In the genomic region with DNA sequence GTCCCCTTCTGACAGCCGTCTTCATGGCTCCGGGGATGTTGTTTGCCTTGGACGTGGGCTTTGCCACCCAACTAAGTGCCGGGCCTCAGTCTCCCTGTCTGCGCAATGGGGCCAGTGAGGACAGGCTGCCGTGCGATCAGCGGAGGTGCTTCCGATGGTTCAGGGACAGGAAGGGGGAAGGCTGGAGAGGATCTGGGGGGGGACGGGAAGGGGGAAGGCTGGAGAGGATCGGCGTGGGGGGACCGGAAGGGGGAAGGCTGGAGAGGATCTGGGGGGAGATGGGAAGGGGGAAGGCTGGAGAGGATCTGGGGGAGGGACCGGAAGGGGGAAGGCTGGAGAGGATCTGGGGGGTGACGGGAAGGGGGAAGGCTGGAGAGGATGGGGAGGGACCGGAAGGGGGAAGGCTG, we compare ENCODE assay signal across 9 cellular contexts. TPM values are rescaled to one million over a fixed set of nuclear protein-coding genes. Genes with fewer than 3 reads are reported as not detected.
A peak's percentile ranks its signal among the peaks of the same experiment; 100 is the strongest.
DNase-seq lines count a peak whose midpoint lies in the region; ATAC-seq and TF ChIP-seq lines count a peak whose summit lies in the region.
"Had no signal": no experiment of that assay in that cellular context is flagged by ENCODE, and none has a peak within 500 bp of the region (broad histone marks: within the 10 kb centered on the region; RNA-seq: fewer than 3 reads in every experiment).

No MANE protein-coding gene starts in this region.

- no peaks in the 10 kb centered on the region for H4K20me1 ChIP-seq in GM23248 (ENCODE audit: insufficient read depth)

- H3K9me2 ChIP-seq in GM23248 (ENCODE audit: insufficient read depth): no peaks in the 10 kb centered on the region

- H3K9ac ChIP-seq in GM23248 (peak overlapping the region; percentile 73), iPS-18a (ENCODE audit: low read length) (no peak overlapping the region)

- 2% methylated on average over 9 to 16 of the region's 16 CpGs for WGBS in GM23248 (ENCODE audit: low coverage in 1 of 2, low lambda C conversion rate in 2 of 2, missing lambda C conversion rate in 2 of 2), 2 experiments

- H3F3A ChIP-seq in GM23248 (ENCODE audit: insufficient read depth): peaks cover 10% of the 10 kb centered on the region; the same call in 1 of the 2 replicates

- peak overlapping the region; percentile 80 for H3K4me2 ChIP-seq in GM23248 (ENCODE audit: unreplicated experiment)

- peak overlapping the region; percentile 98 for H3K27ac ChIP-seq in 22Rv1
- H3K27ac ChIP-seq in GM23248: peak overlapping the region; percentile 74
- no peak overlapping the region for H3K27ac ChIP-seq in iPS-18a (ENCODE audit: low read length)

- peak; percentile 85 for DNase-seq in GM23248
- peak; percentile 62 for DNase-seq in amniotic epithelial cell (ENCODE audit: low read depth)
- DNase-seq in NCI-H2196 (lab: John Stamatoyannopoulos, UW; ENCODE audit: unreplicated experiment): no peak
- no peak for DNase-seq in HT-29 (ENCODE audit: low spot score)
- DNase-seq: activated naive CD4-positive, alpha-beta T cell had no signal

- H3K79me2 ChIP-seq in GM23248 (ENCODE audit: insufficient read depth): peaks cover 28% of the 10 kb centered on the region

- H3K36me3 ChIP-seq in GM23248 (ENCODE audit: low read depth) (no peaks in the 10 kb centered on the region), iPS-18a (ENCODE audit: control insufficient read depth, low read depth, low read length) (no peaks in the 10 kb centered on the region)

- in situ Hi-C loops in GM23248 (cut with MboI): no loop called here

- ATAC-seq in GM21723 (IDR thresholded peaks at IDR 0.05; ENCODE audit: unreplicated experiment) (no peak), HG03280 (IDR thresholded peaks at IDR 0.05; ENCODE audit: unreplicated experiment) (no peak)

- peak overlapping the region; percentile 74 for H3K4me3 ChIP-seq in GM23248
- H3K4me3 ChIP-seq in iPS-18a (ENCODE audit: low read length): peak overlapping the region; percentile 73

- TF ChIP-seq CTCF in 22Rv1 (IDR thresholded peaks at IDR 0.05): no peak

- H3K4me1 ChIP-seq in GM23248 (ENCODE audit: insufficient read depth) (no peaks in the 10 kb centered on the region), iPS-18a (ENCODE audit: control insufficient read depth, low read depth, low read length) (no peaks in the 10 kb centered on the region)

- no peaks in the 10 kb centered on the region for H3K27me3 ChIP-seq in GM23248 (replicated peaks; ENCODE audit: insufficient read depth)
- H3K27me3 ChIP-seq in iPS-18a (ENCODE audit: control insufficient read depth, insufficient read depth, low read length): peaks cover 13% of the 10 kb centered on the region

- H3K9me3 ChIP-seq in GM23248 (ENCODE audit: low read depth) (no peaks in the 10 kb centered on the region), iPS-18a (ENCODE audit: control insufficient read depth, low read depth, low read length) (no peaks in the 10 kb centered on the region)

- peak overlapping the region; percentile 63 for H2AFZ ChIP-seq in GM23248

RNA-seq across cellular contexts. Expression of a gene that starts 3.4 kb away (rescaled TPM):
- 36.5 and 52.1 TPM in 2 replicates for total RNA-seq in GM23248 (2014; rRNA removed; shearing (Covaris generic))
- 10.1 and 13.8 TPM in 2 replicates for polyA plus RNA-seq in GM23248 (2016; fragmentation: Nextera tagmentation; extraction: Ambion mirVana)
- not detected in 2 replicates for total RNA-seq in HT-29 (2014; rRNA removed; shearing (Covaris generic))

Comparison
In these comparisons a context has a peak if more than half of its experiments do, and no peak if none do; other contexts are left out.
1. DNase-seq: peak in GM23248 (single experiment) and amniotic epithelial cell (single experiment); none in NCI-H2196 (single experiment) and HT-29 (single experiment).
2. RNA of a gene that starts 3.4 kb away (total RNA-seq): 36.5 to 52.1 TPM in GM23248; not detected in HT-29; every median in the first group is over 10 times any median in the second.